Comparison of ENCODE assay signal across 1 cellular context in the genomic region with DNA sequence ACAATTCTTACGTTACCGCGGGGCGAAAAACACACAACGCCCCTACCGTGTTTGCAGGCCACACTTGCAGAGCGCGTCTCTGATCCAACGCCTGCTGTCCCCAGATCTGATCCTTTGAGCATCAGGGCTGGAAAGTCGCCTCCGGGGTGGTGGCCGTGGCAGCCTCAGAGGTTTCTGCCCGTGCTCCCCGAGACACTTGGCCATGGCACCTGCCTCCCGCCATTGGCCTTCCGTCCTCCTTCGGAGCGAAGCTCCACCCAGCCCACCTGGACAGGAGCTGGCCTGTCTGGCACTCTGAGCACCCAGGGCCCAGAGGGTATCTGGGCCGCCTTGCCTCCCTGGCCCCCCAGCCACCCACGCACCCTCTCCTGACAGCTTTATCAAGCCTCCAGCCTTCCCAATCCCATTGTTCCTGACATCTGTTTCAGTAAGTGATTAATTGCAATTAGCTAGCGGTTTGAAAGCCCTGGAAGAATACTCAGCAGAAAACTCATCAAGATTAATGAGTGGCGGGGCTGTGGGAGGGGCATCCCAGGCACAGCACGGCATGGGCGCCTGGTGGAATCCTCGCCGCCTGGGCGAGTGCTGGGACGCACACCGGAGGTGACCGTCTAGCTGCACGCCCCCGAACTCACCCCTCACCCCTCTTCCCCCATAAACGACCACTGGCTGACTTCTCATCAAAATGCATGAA.
TF ChIP-seq lines count a peak whose summit lies in the region.

No MANE protein-coding gene starts in this region.

TF ChIP-seq in GM23338, 12 proteins besides CTCF, POLR2A, EP300 and RAD21 (continued from another document):
- TF ChIP-seq, protein P1, sequence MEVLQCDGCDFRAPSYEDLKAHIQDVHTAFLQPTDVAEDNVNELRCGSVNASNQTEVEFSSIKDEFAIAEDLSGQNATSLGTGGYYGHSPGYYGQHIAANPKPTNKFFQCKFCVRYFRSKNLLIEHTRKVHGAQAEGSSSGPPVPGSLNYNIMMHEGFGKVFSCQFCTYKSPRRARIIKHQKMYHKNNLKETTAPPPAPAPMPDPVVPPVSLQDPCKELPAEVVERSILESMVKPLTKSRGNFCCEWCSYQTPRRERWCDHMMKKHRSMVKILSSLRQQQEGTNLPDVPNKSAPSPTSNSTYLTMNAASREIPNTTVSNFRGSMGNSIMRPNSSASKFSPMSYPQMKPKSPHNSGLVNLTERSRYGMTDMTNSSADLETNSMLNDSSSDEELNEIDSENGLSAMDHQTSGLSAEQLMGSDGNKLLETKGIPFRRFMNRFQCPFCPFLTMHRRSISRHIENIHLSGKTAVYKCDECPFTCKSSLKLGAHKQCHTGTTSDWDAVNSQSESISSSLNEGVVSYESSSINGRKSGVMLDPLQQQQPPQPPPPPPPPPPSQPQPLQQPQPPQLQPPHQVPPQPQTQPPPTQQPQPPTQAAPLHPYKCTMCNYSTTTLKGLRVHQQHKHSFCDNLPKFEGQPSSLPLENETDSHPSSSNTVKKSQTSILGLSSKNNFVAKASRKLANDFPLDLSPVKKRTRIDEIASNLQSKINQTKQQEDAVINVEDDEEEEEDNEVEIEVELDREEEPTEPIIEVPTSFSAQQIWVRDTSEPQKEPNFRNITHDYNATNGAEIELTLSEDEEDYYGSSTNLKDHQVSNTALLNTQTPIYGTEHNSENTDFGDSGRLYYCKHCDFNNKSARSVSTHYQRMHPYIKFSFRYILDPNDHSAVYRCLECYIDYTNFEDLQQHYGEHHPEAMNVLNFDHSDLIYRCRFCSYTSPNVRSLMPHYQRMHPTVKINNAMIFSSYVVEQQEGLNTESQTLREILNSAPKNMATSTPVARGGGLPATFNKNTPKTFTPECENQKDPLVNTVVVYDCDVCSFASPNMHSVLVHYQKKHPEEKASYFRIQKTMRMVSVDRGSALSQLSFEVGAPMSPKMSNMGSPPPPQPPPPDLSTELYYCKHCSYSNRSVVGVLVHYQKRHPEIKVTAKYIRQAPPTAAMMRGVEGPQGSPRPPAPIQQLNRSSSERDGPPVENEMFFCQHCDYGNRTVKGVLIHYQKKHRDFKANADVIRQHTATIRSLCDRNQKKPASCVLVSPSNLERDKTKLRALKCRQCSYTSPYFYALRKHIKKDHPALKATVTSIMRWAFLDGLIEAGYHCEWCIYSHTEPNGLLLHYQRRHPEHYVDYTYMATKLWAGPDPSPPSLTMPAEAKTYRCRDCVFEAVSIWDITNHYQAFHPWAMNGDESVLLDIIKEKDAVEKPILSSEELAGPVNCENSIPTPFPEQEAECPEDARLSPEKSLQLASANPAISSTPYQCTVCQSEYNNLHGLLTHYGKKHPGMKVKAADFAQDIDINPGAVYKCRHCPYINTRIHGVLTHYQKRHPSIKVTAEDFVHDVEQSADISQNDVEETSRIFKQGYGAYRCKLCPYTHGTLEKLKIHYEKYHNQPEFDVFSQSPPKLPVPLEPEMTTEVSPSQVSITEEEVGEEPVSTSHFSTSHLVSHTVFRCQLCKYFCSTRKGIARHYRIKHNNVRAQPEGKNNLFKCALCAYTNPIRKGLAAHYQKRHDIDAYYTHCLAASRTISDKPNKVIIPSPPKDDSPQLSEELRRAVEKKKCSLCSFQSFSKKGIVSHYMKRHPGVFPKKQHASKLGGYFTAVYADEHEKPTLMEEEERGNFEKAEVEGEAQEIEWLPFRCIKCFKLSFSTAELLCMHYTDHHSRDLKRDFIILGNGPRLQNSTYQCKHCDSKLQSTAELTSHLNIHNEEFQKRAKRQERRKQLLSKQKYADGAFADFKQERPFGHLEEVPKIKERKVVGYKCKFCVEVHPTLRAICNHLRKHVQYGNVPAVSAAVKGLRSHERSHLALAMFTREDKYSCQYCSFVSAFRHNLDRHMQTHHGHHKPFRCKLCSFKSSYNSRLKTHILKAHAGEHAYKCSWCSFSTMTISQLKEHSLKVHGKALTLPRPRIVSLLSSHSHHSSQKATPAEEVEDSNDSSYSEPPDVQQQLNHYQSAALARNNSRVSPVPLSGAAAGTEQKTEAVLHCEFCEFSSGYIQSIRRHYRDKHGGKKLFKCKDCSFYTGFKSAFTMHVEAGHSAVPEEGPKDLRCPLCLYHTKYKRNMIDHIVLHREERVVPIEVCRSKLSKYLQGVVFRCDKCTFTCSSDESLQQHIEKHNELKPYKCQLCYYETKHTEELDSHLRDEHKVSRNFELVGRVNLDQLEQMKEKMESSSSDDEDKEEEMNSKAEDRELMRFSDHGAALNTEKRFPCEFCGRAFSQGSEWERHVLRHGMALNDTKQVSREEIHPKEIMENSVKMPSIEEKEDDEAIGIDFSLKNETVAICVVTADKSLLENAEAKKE (CRISPR knock-in tag; IDR thresholded peaks at IDR 0.05): no peak
- no peak for TF ChIP-seq STAT1 (IDR thresholded peaks at IDR 0.05; ENCODE audit: unreplicated experiment)
- TF ChIP-seq POLR2AphosphoS5 (IDR thresholded peaks at IDR 0.05; ENCODE audit: low read depth): no peak
- TF ChIP-seq EZH2 (IDR thresholded peaks at IDR 0.05; ENCODE audit: low read depth, unreplicated experiment): no peak
- TF ChIP-seq NANOG (IDR thresholded peaks at IDR 0.05; ENCODE audit: borderline replicate concordance): no peak
- TF ChIP-seq, protein P2, sequence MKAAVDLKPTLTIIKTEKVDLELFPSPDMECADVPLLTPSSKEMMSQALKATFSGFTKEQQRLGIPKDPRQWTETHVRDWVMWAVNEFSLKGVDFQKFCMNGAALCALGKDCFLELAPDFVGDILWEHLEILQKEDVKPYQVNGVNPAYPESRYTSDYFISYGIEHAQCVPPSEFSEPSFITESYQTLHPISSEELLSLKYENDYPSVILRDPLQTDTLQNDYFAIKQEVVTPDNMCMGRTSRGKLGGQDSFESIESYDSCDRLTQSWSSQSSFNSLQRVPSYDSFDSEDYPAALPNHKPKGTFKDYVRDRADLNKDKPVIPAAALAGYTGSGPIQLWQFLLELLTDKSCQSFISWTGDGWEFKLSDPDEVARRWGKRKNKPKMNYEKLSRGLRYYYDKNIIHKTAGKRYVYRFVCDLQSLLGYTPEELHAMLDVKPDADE (IDR thresholded peaks at IDR 0.05): no peak
